In genomic region chr2:17430326-17430725, GRCh38 we compare ENCODE assay signal across 5 cellular contexts.
"Had no signal": no experiment of that assay in that cellular context is flagged by ENCODE, and none has a peak within 500 bp of the region (broad histone marks: within the 10 kb centered on the region; RNA-seq: fewer than 3 reads in every experiment).

No MANE protein-coding gene starts in this region.

- H3K4me3 ChIP-seq: GM23338 had no signal

- DNase-seq: H9, HCEC 1CT had no signal

- H3K4me2 ChIP-seq: GM23338 had no signal

- ATAC-seq: GM23338, HepG2 had no signal

- H3K27ac ChIP-seq: HL-60 had no signal

- H2AFZ ChIP-seq: GM23338 had no signal
